8 cellular contexts compared by ENCODE assay signal in the genomic region with DNA sequence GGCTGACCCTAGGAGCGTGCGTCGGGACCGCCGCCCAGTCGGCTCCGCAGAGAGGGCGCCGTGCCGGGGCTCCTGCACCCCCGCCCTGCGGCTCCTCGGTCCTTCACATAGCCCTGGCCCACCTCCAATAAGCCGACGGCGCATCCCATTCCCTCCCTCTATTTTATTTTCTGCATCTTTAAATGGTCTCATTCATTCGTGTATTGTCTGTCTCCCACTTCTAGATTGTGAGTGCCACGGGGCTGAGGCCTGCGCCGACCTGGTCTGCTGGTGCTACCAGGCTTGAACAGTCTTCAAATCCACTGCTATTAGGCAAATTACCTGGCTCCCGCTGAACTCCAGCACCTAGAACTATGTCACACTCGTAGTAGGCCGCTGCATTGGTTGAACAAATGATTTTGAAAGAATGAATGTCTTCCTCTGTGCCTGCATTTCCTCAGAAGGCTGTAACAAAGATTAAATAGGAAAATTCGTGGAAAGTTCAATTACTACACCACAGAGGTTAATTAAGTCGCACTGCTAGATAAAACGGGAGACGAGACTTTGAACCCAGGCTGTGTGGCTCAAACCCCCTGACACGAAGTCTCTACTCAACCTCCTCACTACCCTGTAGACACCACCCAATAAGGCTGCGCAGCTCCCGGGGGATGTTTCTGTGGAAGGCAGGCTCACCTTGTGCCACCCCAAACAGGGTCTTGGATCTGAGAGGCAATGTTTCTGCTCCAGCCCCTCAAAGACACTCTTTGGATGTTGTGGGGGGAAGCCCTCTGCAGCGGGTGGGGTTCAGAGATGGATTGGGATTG. TPM values are rescaled to one million over a fixed set of nuclear protein-coding genes. Genes with fewer than 3 reads are reported as not detected.
DNase-seq lines count a peak whose midpoint lies in the region; ATAC-seq, FAIRE-seq and TF ChIP-seq lines count a peak whose summit lies in the region.

No MANE protein-coding gene starts in this region.

- H3K27ac ChIP-seq in cardiac muscle cell (no peak overlapping the region), uterus (peak overlapping the region; percentile 79 to 85)

- H3K4me3 Mint-ChIP-seq in memory B cell, result peak overlapping the region; percentile 87

- no peaks in the 10 kb centered on the region for H3K27me3 Mint-ChIP-seq in memory B cell

- intact Hi-C loops in Right ventricle myocardium inferior (cut with DNase I) (loop anchor here (2.0 kb wide), 1 partner anchor 21 kb away; no protein-coding TSS in a partner anchor), uterus (cut with DNase I; ENCODE audit: low total_unique reads) (no loop called here)

- peaks cover 2% of the 10 kb centered on the region for H3K36me3 Mint-ChIP-seq in memory B cell

- H3K4me3 ChIP-seq in cardiac muscle cell (peak overlapping the region; percentile 48), bronchial epithelial cell (ENCODE audit: low read depth, low read length) (peak overlapping the region; percentile 50), uterus (peak overlapping the region; percentile 52 to 60)

- no peak for FAIRE-seq in bronchial epithelial cell (lab: Jason Lieb, UNC)

- no peak for ATAC-seq in Right ventricle myocardium inferior
- ATAC-seq in memory B cell (ENCODE audit: low read depth), result no peak
- ATAC-seq in HG03108 (IDR thresholded peaks at IDR 0.05; ENCODE audit: unreplicated experiment), result no peak

- H3K27ac Mint-ChIP-seq in memory B cell, result no peak overlapping the region

- TF ChIP-seq CTCF in cardiac muscle cell (IDR thresholded peaks at IDR 0.05; ENCODE audit: low read depth, low read length), result no peak
- TF ChIP-seq CTCF in bronchial epithelial cell (IDR thresholded peaks at IDR 0.05; ENCODE audit: insufficient read depth, low read length, severe bottlenecking), result no peak
- TF ChIP-seq CTCF in uterus (IDR thresholded peaks at IDR 0.05), result no peak

- no peak for TF ChIP-seq POLR2A in uterus (IDR thresholded peaks at IDR 0.05)

- H3K9me3 ChIP-seq in cardiac muscle cell (ENCODE audit: low read depth) (no peaks in the 10 kb centered on the region), uterus (no peaks in the 10 kb centered on the region)

- H3K27me3 ChIP-seq in cardiac muscle cell (no peaks in the 10 kb centered on the region), bronchial epithelial cell (ENCODE audit: control insufficient read depth, insufficient read depth, low read length) (no peaks in the 10 kb centered on the region), uterus (no peaks in the 10 kb centered on the region)

- H3K4me1 ChIP-seq in cardiac muscle cell (ENCODE audit: low read depth) (peaks cover 5% of the 10 kb centered on the region), uterus (peaks cover 0 to 16% of the 10 kb centered on the region in 2 donors)

- H3K36me3 ChIP-seq in cardiac muscle cell (no peaks in the 10 kb centered on the region), bronchial epithelial cell (ENCODE audit: control insufficient read depth, insufficient read depth, low read length) (peaks cover 11% of the 10 kb centered on the region), uterus (no peaks in the 10 kb centered on the region)

- peaks cover 17% of the 10 kb centered on the region for H3K4me1 Mint-ChIP-seq in memory B cell

- no peaks in the 10 kb centered on the region for H3K9me3 Mint-ChIP-seq in memory B cell

- DNase-seq in cardiac muscle cell (ENCODE audit: low read depth in 1 of 2, low spot score in 1 of 2), result no peak
- no peak for DNase-seq in Right ventricle myocardium inferior (ENCODE audit: missing footprints)
- no peak for DNase-seq in bronchial epithelial cell (ENCODE audit: low read depth)
- no peak for DNase-seq in memory B cell (ENCODE audit: low spot score in 2 of 2)
- DNase-seq in uterus, result no peak
- no peak for DNase-seq in HPDE6-E6E7 (ENCODE audit: extremely low spot score)
- no peak for DNase-seq in pons (ENCODE audit: low spot score)

RNA-seq across cellular contexts. Expression of gene PPP1R14B, which starts 1.2 kb away (rescaled TPM):
- total RNA-seq in cardiac muscle cell (220 and 240 TPM in 2 replicates), Right ventricle myocardium inferior (129 TPM), bronchial epithelial cell (392 and 481 TPM in 2 replicates), uterus (10 to 100 TPM in 3 of 4 donors, 1 to 10 TPM in 1; 9.5 to 63.4 (median 28.3) TPM)
- 238 and 288 TPM in 2 replicates for polyA plus RNA-seq in cardiac muscle cell

RNA-seq across cellular contexts. Expression of gene PLCB3, which starts 3.4 kb away (rescaled TPM):
- total RNA-seq in cardiac muscle cell, result 20.3 and 24.7 TPM in 2 replicates
- 10.6 and 11.0 TPM in 2 replicates for polyA plus RNA-seq in cardiac muscle cell
- 10.9 TPM for total RNA-seq in Right ventricle myocardium inferior
- total RNA-seq in bronchial epithelial cell, result 20.8 and 33.3 TPM in 2 replicates
- total RNA-seq in uterus, result 10 to 100 TPM in 3 of 4 donors, 1 to 10 TPM in 1; 10.0 to 39.5 (median 21.8) TPM

RNA-seq across cellular contexts. Expression of gene FKBP2, which starts 7.0 kb away (rescaled TPM):
- total RNA-seq in cardiac muscle cell (102 and 177 TPM in 2 replicates), Right ventricle myocardium inferior (50.6 TPM), bronchial epithelial cell (45.0 and 91.1 TPM in 2 replicates), uterus (10 to 100 TPM; 22.3 to 74.0 (median 37.7) TPM)
- polyA plus RNA-seq in cardiac muscle cell, result 191 and 321 TPM in 2 replicates

RNA-seq across cellular contexts. Expression of gene VEGFB, which starts 13.5 kb away (rescaled TPM):
- total RNA-seq in cardiac muscle cell (162 and 206 TPM in 2 replicates), Right ventricle myocardium inferior (272 TPM), bronchial epithelial cell (6.7 and 12.4 TPM in 2 replicates), uterus (100 to 1,000 TPM in 1 of 4 donors, 10 to 100 TPM in 3; 20.0 to 120 (median 26.0) TPM)
- 178 and 199 TPM in 2 replicates for polyA plus RNA-seq in cardiac muscle cell

RNA-seq across cellular contexts. Expression of gene DNAJC4, which starts 17.6 kb away (rescaled TPM):
- total RNA-seq in cardiac muscle cell (75.5 and 79.9 TPM in 2 replicates), Right ventricle myocardium inferior (53.5 TPM), bronchial epithelial cell (3.4 and 10.1 TPM in 2 replicates), uterus (10 to 100 TPM in 2 of 4 donors, 1 to 10 TPM in 1, not detected in 1; 7.9 to 28.6 (median 16.6) TPM)
- 126 and 132 TPM in 2 replicates for polyA plus RNA-seq in cardiac muscle cell
